In genomic region chr7:87933605-87933952, GRCh38 we compare ENCODE assay signal across 1 cellular context.
TF ChIP-seq lines count a peak whose summit lies in the region.

No MANE protein-coding gene starts in this region.

TF ChIP-seq in H1, 55 proteins besides CTCF, POLR2A, EP300 and RAD21 (continued from another document):
- TF ChIP-seq SRF (IDR thresholded peaks at IDR 0.05; ENCODE audit: low read depth, low read length) (no peak), POLR2AphosphoS5 (IDR thresholded peaks at IDR 0.05; ENCODE audit: low read depth, low read length) (no peak), CHD2 (IDR thresholded peaks at IDR 0.05; ENCODE audit: low read length) (no peak), BACH1 (IDR thresholded peaks at IDR 0.05; ENCODE audit: low read length) (no peak), RNF2 (IDR thresholded peaks at IDR 0.05; ENCODE audit: borderline replicate concordance, low read depth, low read length, missing control alignments, poor library complexity, severe bottlenecking) (no peak), GTF2F1 (IDR thresholded peaks at IDR 0.05; ENCODE audit: borderline replicate concordance, low read depth, low read length) (no peak), ATF3 (IDR thresholded peaks at IDR 0.05; ENCODE audit: insufficient read depth, low read depth, low read length) (no peak), NRF1 (IDR thresholded peaks at IDR 0.05; ENCODE audit: low read depth, low read length) (no peak), CBX5 (IDR thresholded peaks at IDR 0.05; ENCODE audit: low read depth, low read length) (no peak)
